Comparison of ENCODE assay signal across 1 cellular context in the genomic region with DNA sequence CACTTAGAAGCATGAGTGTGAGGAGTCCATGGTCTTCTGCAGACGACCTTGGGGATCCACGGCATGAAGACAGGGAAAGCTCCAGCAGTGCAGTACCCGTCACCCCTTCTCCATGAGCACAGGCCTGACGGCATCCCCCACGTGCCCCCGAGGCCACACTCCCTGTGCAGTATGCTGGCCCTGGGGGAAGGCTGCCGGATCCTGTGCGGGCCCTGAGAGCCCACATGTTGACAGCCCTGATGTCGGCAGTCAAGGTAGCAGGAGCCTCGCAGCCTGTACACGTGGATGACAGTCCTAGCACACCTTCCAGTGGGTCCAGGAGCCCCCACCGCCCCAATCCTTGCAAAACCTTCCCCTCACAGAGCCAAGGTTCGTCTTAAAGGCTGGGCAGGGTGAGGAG.
TF ChIP-seq lines count a peak whose summit lies in the region.

No MANE protein-coding gene starts in this region.

TF ChIP-seq in GM23338, 12 proteins besides CTCF, POLR2A, EP300 and RAD21 (continued from another document):
- TF ChIP-seq, protein P1, sequence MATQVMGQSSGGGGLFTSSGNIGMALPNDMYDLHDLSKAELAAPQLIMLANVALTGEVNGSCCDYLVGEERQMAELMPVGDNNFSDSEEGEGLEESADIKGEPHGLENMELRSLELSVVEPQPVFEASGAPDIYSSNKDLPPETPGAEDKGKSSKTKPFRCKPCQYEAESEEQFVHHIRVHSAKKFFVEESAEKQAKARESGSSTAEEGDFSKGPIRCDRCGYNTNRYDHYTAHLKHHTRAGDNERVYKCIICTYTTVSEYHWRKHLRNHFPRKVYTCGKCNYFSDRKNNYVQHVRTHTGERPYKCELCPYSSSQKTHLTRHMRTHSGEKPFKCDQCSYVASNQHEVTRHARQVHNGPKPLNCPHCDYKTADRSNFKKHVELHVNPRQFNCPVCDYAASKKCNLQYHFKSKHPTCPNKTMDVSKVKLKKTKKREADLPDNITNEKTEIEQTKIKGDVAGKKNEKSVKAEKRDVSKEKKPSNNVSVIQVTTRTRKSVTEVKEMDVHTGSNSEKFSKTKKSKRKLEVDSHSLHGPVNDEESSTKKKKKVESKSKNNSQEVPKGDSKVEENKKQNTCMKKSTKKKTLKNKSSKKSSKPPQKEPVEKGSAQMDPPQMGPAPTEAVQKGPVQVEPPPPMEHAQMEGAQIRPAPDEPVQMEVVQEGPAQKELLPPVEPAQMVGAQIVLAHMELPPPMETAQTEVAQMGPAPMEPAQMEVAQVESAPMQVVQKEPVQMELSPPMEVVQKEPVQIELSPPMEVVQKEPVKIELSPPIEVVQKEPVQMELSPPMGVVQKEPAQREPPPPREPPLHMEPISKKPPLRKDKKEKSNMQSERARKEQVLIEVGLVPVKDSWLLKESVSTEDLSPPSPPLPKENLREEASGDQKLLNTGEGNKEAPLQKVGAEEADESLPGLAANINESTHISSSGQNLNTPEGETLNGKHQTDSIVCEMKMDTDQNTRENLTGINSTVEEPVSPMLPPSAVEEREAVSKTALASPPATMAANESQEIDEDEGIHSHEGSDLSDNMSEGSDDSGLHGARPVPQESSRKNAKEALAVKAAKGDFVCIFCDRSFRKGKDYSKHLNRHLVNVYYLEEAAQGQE (IDR thresholded peaks at IDR 0.05; ENCODE audit: unreplicated experiment): no peak
- TF ChIP-seq ZNF114 (CRISPR knock-in tag; IDR thresholded peaks at IDR 0.05) (no peak), EZH2 (IDR thresholded peaks at IDR 0.05; ENCODE audit: low read depth, unreplicated experiment) (no peak)
- TF ChIP-seq, protein P2, sequence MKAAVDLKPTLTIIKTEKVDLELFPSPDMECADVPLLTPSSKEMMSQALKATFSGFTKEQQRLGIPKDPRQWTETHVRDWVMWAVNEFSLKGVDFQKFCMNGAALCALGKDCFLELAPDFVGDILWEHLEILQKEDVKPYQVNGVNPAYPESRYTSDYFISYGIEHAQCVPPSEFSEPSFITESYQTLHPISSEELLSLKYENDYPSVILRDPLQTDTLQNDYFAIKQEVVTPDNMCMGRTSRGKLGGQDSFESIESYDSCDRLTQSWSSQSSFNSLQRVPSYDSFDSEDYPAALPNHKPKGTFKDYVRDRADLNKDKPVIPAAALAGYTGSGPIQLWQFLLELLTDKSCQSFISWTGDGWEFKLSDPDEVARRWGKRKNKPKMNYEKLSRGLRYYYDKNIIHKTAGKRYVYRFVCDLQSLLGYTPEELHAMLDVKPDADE (IDR thresholded peaks at IDR 0.05): no peak
